ENCODE assay signal across 8 cellular contexts in genomic region chr12:52036587-52037171, GRCh38. TPM values are rescaled to one million over a fixed set of nuclear protein-coding genes. Genes with fewer than 3 reads are reported as not detected.
A peak's percentile ranks its signal among the peaks of the same experiment; 100 is the strongest.
DNase-seq lines count a peak whose midpoint lies in the region; ATAC-seq, FAIRE-seq and TF ChIP-seq lines count a peak whose summit lies in the region.

No MANE protein-coding gene starts in this region.

- H3K27ac ChIP-seq in kidney (ENCODE audit: low read depth in 2 of 2, low read length in 2 of 2): peak overlapping the region; percentile 64 to 79

- ATAC-seq in GM18873 (IDR thresholded peaks at IDR 0.05; ENCODE audit: low FRiP score, unreplicated experiment): no peak

- TF ChIP-seq CTCF in kidney (IDR thresholded peaks at IDR 0.05; ENCODE audit: borderline replicate concordance, extremely low read depth, insufficient read depth): no peak

- DNase-seq in DMS153 treated with DMSO at 0.1 percent for 48 hours (lab: John Stamatoyannopoulos, UW; ENCODE audit: unreplicated experiment) (peak; percentile 22), H4 (ENCODE audit: low spot score) (peak; percentile 53), NCI-H146 (lab: John Stamatoyannopoulos, UW) (peak; percentile 76), cerebellar cortex (ENCODE audit: low spot score) (peak; percentile 83), kidney (peak; percentile 96)
- peak; percentile 88 for DNase-seq in activated CD4-positive, alpha-beta T cell treated with anti-CD3 and anti-CD28 coated beads for 1 hour
- DNase-seq in stimulated activated CD4-positive, alpha-beta T cell treated with anti-CD3 and anti-CD28 coated beads, Interleukin-15, amount 100 ng/mL, for 24 hours: peak; percentile 84

- H3K9me3 ChIP-seq in kidney (ENCODE audit: control insufficient read depth in 1 of 2, low read length in 2 of 2): no peaks in the 10 kb centered on the region

- no peak for FAIRE-seq in kidney (lab: Jason Lieb, UNC)

- H3K9ac ChIP-seq in kidney (ENCODE audit: low read length in 2 of 2): peak overlapping the region; percentile 5 to 80

- intact Hi-C loops in kidney (cut with DNase I): no loop called here

- H3K4me3 ChIP-seq in kidney (ENCODE audit: low read length in 2 of 2): peak overlapping the region in 1 of 2 donors; percentile 59

- H3K36me3 ChIP-seq in kidney (ENCODE audit: control insufficient read depth in 1 of 2, insufficient read depth in 2 of 2, low read length in 2 of 2): no peaks in the 10 kb centered on the region

- peaks cover 22 to 31% of the 10 kb centered on the region in 2 donors for H3K4me1 ChIP-seq in kidney (ENCODE audit: control insufficient read depth in 1 of 2, insufficient read depth in 1 of 2, low read depth in 1 of 2, low read length in 2 of 2)

RNA-seq across cellular contexts. Expression of gene NR4A1, which starts 14.6 kb away (rescaled TPM):
- 0.16 and 0.54 TPM in 2 replicates for total RNA-seq in H4 (2014; rRNA removed; shearing (Covaris generic))
- total RNA-seq in kidney: 37.2 TPM
- polyA plus RNA-seq in kidney (ENCODE audit: insufficient read depth, low read depth, low replicate concordance): 54.1 TPM

RNA-seq across cellular contexts. Expression of gene TAMALIN, which starts 29.9 kb away (rescaled TPM):
- 0.35 and 1.8 TPM in 2 replicates for total RNA-seq in H4 (2014; rRNA removed; shearing (Covaris generic))
- total RNA-seq in kidney: 52.3 TPM
- 22.3 TPM for polyA plus RNA-seq in kidney (ENCODE audit: insufficient read depth, low read depth, low replicate concordance)

RNA-seq across cellular contexts. Expression of gene ATG101, which starts 33.1 kb away (rescaled TPM):
- 57.5 and 63.0 TPM in 2 replicates for total RNA-seq in H4 (2014; rRNA removed; shearing (Covaris generic))
- total RNA-seq in kidney: 32.1 TPM
- 53.0 TPM for polyA plus RNA-seq in kidney (ENCODE audit: insufficient read depth, low read depth, low replicate concordance)

RNA-seq across cellular contexts. Expression of gene SMIM41, which starts 42.8 kb away (rescaled TPM):
- total RNA-seq in H4 (2014; rRNA removed; shearing (Covaris generic)): not detected in 2 replicates
- total RNA-seq in kidney: 0.31 TPM
- polyA plus RNA-seq in kidney (ENCODE audit: insufficient read depth, low read depth, low replicate concordance): not detected

Comparison
In these comparisons a context has a peak if more than half of its experiments do, and no peak if none do; other contexts are left out.
1. DNase-seq: peak in every context shown above with its lines; median percentile 96 in kidney; 88 in activated CD4-positive, alpha-beta T cell treated with anti-CD3 and anti-CD28 coated beads for 1 hour; 84 in stimulated activated CD4-positive, alpha-beta T cell treated with anti-CD3 and anti-CD28 coated beads, Interleukin-15, amount 100 ng/mL, for 24 hours; 83 in cerebellar cortex; 76 in NCI-H146; 53 in H4; 22 in DMS153 treated with DMSO at 0.1 percent for 48 hours.
2. RNA of gene NR4A1, which starts 14.6 kb away (total RNA-seq): 37.2 TPM in kidney (single experiment); 0.16 to 0.54 TPM in H4; every median in the first group is over 10 times any median in the second.
3. RNA of gene TAMALIN, which starts 29.9 kb away (total RNA-seq): 52.3 TPM in kidney (single experiment); 0.35 to 1.8 TPM in H4; every median in the first group is over 10 times any median in the second.